Comparison of ENCODE assay signal across 19 cellular contexts in genomic region chr7:92655346-92655884, GRCh38.
"Had no signal": no experiment of that assay in that cellular context is flagged by ENCODE, and none has a peak within 500 bp of the region (broad histone marks: within the 10 kb centered on the region; RNA-seq: fewer than 3 reads in every experiment).

No MANE protein-coding gene starts in this region.

- H3K4me3 Mint-ChIP-seq: activated B cell treated with CpG ODN at 0.5 μM for 24 hours; activated CD4-positive, alpha-beta T cell treated with anti-CD3 and anti-CD28 coated beads, Interleukin-2, amount 10 ng/mL, durations not matched to agents 7 days and 5 days; endodermal cell; nephron; T-helper 1 cell treated with Interleukin-12 subunit alpha and Interleukin-12 subunit beta and Interleukin-4 antibody, amounts not matched to agents 30 μg/mL and 1 μg/mL, for 36 hours had no signal

- H3K9me3 ChIP-seq: gastroesophageal sphincter, psoas muscle, spleen, stomach, testis, upper lobe of left lung had no signal

- ATAC-seq: gastroesophageal sphincter, psoas muscle, sciatic nerve had no signal

- H3K27ac Mint-ChIP-seq: activated B cell treated with CpG ODN at 0.5 μM for 24 hours; activated CD4-positive, alpha-beta T cell treated with anti-CD3 and anti-CD28 coated beads, Interleukin-2, amount 10 ng/mL, durations not matched to agents 7 days and 5 days; endodermal cell; nephron had no signal

- H3K27me3 ChIP-seq: cardiac muscle cell, dorsolateral prefrontal cortex, gastroesophageal sphincter, spleen, stomach, testis, upper lobe of left lung had no signal

- H3K4me3 ChIP-seq: cardiac muscle cell, dorsolateral prefrontal cortex, gastroesophageal sphincter, psoas muscle, spleen, stomach, testis, upper lobe of left lung had no signal

- FAIRE-seq: islet of Langerhans had no signal

- DNase-seq: activated B cell treated with CpG ODN at 0.5 μM for 24 hours; activated CD4-positive, alpha-beta T cell treated with anti-CD3 and anti-CD28 coated beads, Interleukin-2, amount 10 ng/mL, durations not matched to agents 7 days and 5 days; activated effector memory CD4-positive, alpha-beta T cell treated with Interleukin-2 at 50 U/mL for 16 hours; activated naive CD4-positive, alpha-beta T cell treated with anti-CD3 and anti-CD28 coated beads, Interleukin-2, amount 50 U/mL, for 16 hours; dorsolateral prefrontal cortex; endodermal cell; mesenchymal stem cell; nucleus accumbens; psoas muscle; spleen; stomach; testis; upper lobe of left lung had no signal

- H3K36me3 ChIP-seq: cardiac muscle cell, upper lobe of left lung had no signal

- H3K9me3 Mint-ChIP-seq: activated B cell treated with CpG ODN at 0.5 μM for 24 hours, endodermal cell, nephron had no signal

- H3K4me1 ChIP-seq: psoas muscle, spleen, testis, upper lobe of left lung had no signal

- H3K27me3 Mint-ChIP-seq: activated B cell treated with CpG ODN at 0.5 μM for 24 hours; activated CD4-positive, alpha-beta T cell treated with anti-CD3 and anti-CD28 coated beads, Interleukin-2, amount 10 ng/mL, durations not matched to agents 7 days and 5 days had no signal

- H3K4me1 Mint-ChIP-seq: nephron had no signal

- H3K27ac ChIP-seq: cardiac muscle cell, dorsolateral prefrontal cortex, gastroesophageal sphincter, psoas muscle, spleen, stomach, testis, upper lobe of left lung had no signal
